20 cellular contexts compared by ENCODE assay signal in the genomic region with DNA sequence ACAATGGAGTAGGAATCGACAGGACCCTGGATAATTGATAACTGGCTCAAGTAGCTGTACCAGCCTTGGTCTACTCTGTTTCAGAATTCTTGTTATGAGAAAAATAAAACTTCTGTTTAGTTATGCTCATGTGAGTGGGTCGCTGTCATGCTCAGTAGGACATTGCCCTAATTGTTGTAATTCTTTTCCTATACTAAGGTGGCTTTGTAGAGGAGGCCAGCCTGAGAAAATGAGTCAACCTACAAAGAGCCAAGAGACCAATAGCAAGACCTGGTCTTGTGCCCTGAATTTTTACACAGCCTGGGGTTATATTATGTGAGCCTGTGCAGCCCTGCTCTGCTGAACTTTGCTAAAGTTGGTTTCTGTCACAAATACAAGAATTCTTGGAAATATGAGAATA.
"Had no signal": no experiment of that assay in that cellular context is flagged by ENCODE, and none has a peak within 500 bp of the region (broad histone marks: within the 10 kb centered on the region; RNA-seq: fewer than 3 reads in every experiment).

No MANE protein-coding gene starts in this region.

- ATAC-seq: effector memory CD8-positive, alpha-beta T cell; esophagus mucosa; gastroesophageal sphincter; heart left ventricle; left cardiac atrium; left lung; left ventricle myocardium superior; lower lobe of right lung; mucosa of descending colon had no signal

- H3K4me3 Mint-ChIP-seq: dendritic cell treated with granulocyte-macrophage colony-stimulating factor and Interleukin-4, amounts not matched to agents 40 ng/mL and 50 ng/mL, for 4 days; effector memory CD8-positive, alpha-beta T cell; endodermal cell; mesothelial cell of epicardium had no signal

- H3K27me3 Mint-ChIP-seq: dendritic cell treated with granulocyte-macrophage colony-stimulating factor and Interleukin-4, amounts not matched to agents 40 ng/mL and 50 ng/mL, for 4 days; effector memory CD8-positive, alpha-beta T cell had no signal

- H3K36me3 Mint-ChIP-seq: mesothelial cell of epicardium had no signal

- DNase-seq: colonic mucosa; cortex of kidney; effector CD8-positive, alpha-beta T cell; effector memory CD8-positive, alpha-beta T cell; endodermal cell; erythroblast; esophagus squamous epithelium; foreskin fibroblast; heart left ventricle; hypothalamus; left cardiac atrium; left lung; left ventricle myocardium superior; lower lobe of right lung; mesenchymal stem cell; mucosa of descending colon had no signal

- H3K9me3 Mint-ChIP-seq: dendritic cell treated with granulocyte-macrophage colony-stimulating factor and Interleukin-4, amounts not matched to agents 40 ng/mL and 50 ng/mL, for 4 days; endodermal cell had no signal

- H3K27ac Mint-ChIP-seq: dendritic cell treated with granulocyte-macrophage colony-stimulating factor and Interleukin-4, amounts not matched to agents 40 ng/mL and 50 ng/mL, for 4 days; effector memory CD8-positive, alpha-beta T cell; endodermal cell; mesothelial cell of epicardium had no signal
